Comparison of ENCODE assay signal across 11 cellular contexts in genomic region chr1:156668801-156669637, GRCh38. TPM values are rescaled to one million over a fixed set of nuclear protein-coding genes. Genes with fewer than 3 reads are reported as not detected.
DNase-seq lines count a peak whose midpoint lies in the region; FAIRE-seq and TF ChIP-seq lines count a peak whose summit lies in the region.
"Had no signal": no experiment of that assay in that cellular context is flagged by ENCODE, and none has a peak within 500 bp of the region (broad histone marks: within the 10 kb centered on the region; RNA-seq: fewer than 3 reads in every experiment).

No MANE protein-coding gene starts in this region.

- no peak for FAIRE-seq in RCC 7860 (lab: Jason Lieb, UNC)

- H2BK120ac ChIP-seq in mesenchymal stem cell (ENCODE audit: low read depth, low read length) = no peak overlapping the region

- H3K79me1 ChIP-seq in mesenchymal stem cell (replicated peaks; ENCODE audit: low read length, poor library complexity, severe bottlenecking) = peaks cover 9% of the 10 kb centered on the region

- H3K14ac ChIP-seq in mesenchymal stem cell (ENCODE audit: low read length in 2 of 2) = peak overlapping the region in 1 of 2 experiments; percentile 89

- no peak for TF ChIP-seq POLR2A in testis (IDR thresholded peaks at IDR 0.05)

- WGBS in mesenchymal stem cell = 62% methylated on average over 17 of the region's 17 CpGs
- WGBS in testis, 2 donors = 86 to 87% methylated on average over 14 to 17 of the region's 17 CpGs

- H4K8ac ChIP-seq in mesenchymal stem cell (ENCODE audit: low read length) = peak overlapping the region; percentile 76

- H3K27ac ChIP-seq in mesenchymal stem cell (ENCODE audit: low read length, poor library complexity, severe bottlenecking) = no peak overlapping the region
- H3K27ac ChIP-seq in testis = peak overlapping the region; percentile 56 to 83

- DNase-seq in NCI-H2227 (lab: John Stamatoyannopoulos, UW; ENCODE audit: unreplicated experiment) (peak; percentile 47), astrocyte of the hippocampus (ENCODE audit: low read depth, low spot score) (peak; percentile 34), mesenchymal stem cell (no peak), testis (no peak), RCC 7860 (ENCODE audit: low spot score) (no peak)
- DNase-seq in activated naive CD4-positive, alpha-beta T cell (lab: John Stamatoyannopoulos, UW) = no peak
- DNase-seq in stimulated activated CD4-positive, alpha-beta T cell treated with anti-CD3 and anti-CD28 coated beads, Interleukin-2, amount 100 ng/mL, for 24 hours = no peak
- no peak for DNase-seq in activated naive CD4-positive, alpha-beta T cell treated with Interleukin-2 at 50 U/mL for 16 hours
- DNase-seq: activated T-cell treated with anti-CD3 and anti-CD28 coated beads for 4 hours, Kasumi-1, NCI-H2029 treated with DMSO at 0.1 percent for 48 hours had no signal

- peak overlapping the region; percentile 43 to 94 for H2BK12ac ChIP-seq in mesenchymal stem cell (ENCODE audit: low read length in 2 of 2)

- H4K91ac ChIP-seq in mesenchymal stem cell (ENCODE audit: low read length) = peak overlapping the region; percentile 91

- intact Hi-C loops in testis (cut with DNase I; ENCODE audit: low total_unique reads) = no loop called here

- H3K27me3 ChIP-seq in mesenchymal stem cell (ENCODE audit: control insufficient read depth in 1 of 2, insufficient read depth in 1 of 2, low read length in 2 of 2) = no peaks in the 10 kb centered on the region
- H3K27me3 ChIP-seq in testis = no peaks in the 10 kb centered on the region

- no peak overlapping the region for H3K4me2 ChIP-seq in mesenchymal stem cell (ENCODE audit: low read length, poor library complexity, severe bottlenecking)

- H3K9ac ChIP-seq in mesenchymal stem cell (ENCODE audit: low read length) = no peak overlapping the region

- H3K4me3 ChIP-seq in mesenchymal stem cell (ENCODE audit: insufficient read depth in 1 of 2, low read depth in 1 of 2, low read length in 2 of 2) (no peak overlapping the region), testis (no peak overlapping the region)

- no peak for TF ChIP-seq CTCF in testis (IDR thresholded peaks at IDR 0.05)

- peak overlapping the region; percentile 63 for H2BK15ac ChIP-seq in mesenchymal stem cell (ENCODE audit: low read depth, poor library complexity, severe bottlenecking)

- H2AK5ac ChIP-seq in mesenchymal stem cell (ENCODE audit: low read length, severe bottlenecking) = no peak overlapping the region

- H3K4me1 ChIP-seq in mesenchymal stem cell (ENCODE audit: control insufficient read depth, insufficient read depth, low read depth, low read length) (peaks cover 41% of the 10 kb centered on the region), testis (peaks cover 40% of the 10 kb centered on the region)

- H3K4ac ChIP-seq in mesenchymal stem cell (ENCODE audit: low read depth in 1 of 2, low read length in 2 of 2) = peak overlapping the region in 1 of 2 experiments; percentile 4

- no peak overlapping the region for H2BK5ac ChIP-seq in mesenchymal stem cell (ENCODE audit: low read depth, low read length, poor library complexity, severe bottlenecking)

- H3K18ac ChIP-seq in mesenchymal stem cell (ENCODE audit: low read depth in 1 of 2, low read length in 2 of 2) = peak overlapping the region; percentile 73 to 97

- no peaks in the 10 kb centered on the region for H3K9me3 ChIP-seq in mesenchymal stem cell (ENCODE audit: control insufficient read depth, low read length)
- no peaks in the 10 kb centered on the region for H3K9me3 ChIP-seq in testis

- no peak overlapping the region for H2AFZ ChIP-seq in mesenchymal stem cell (ENCODE audit: low read depth, low read length)

- H3K36me3 ChIP-seq in mesenchymal stem cell (ENCODE audit: control insufficient read depth in 1 of 2, insufficient read depth in 2 of 2, low read depth in 1 of 2, low read length in 2 of 2) (peaks cover 29 to 39% of the 10 kb centered on the region in 2 experiments), testis (ENCODE audit: low read depth, missing control alignments) (no peaks in the 10 kb centered on the region)

- H3K23ac ChIP-seq in mesenchymal stem cell (ENCODE audit: low read length in 2 of 2) = peak overlapping the region in 1 of 2 experiments; percentile 71

RNA-seq across cellular contexts. Expression of gene NES, which starts 8.2 kb away (rescaled TPM):
- 49.2 TPM for polyA plus RNA-seq in mesenchymal stem cell (2013, experiment 1 of 2)
- polyA plus RNA-seq in mesenchymal stem cell (2013, experiment 2 of 2) = 45.3 TPM
- total RNA-seq in testis = 10 to 100 TPM; 17.6 to 27.7 TPM
- polyA plus RNA-seq in testis (ENCODE audit: insufficient read depth, low read depth, low replicate concordance) = 20.7 TPM

RNA-seq across cellular contexts. Expression of gene BCAN, which starts 27.1 kb away (rescaled TPM):
- polyA plus RNA-seq in mesenchymal stem cell (2013, experiment 1 of 2) = 0.33 TPM
- 0.23 TPM for polyA plus RNA-seq in mesenchymal stem cell (2013, experiment 2 of 2)
- 1 to 10 TPM; 8.8 to 9.7 TPM for total RNA-seq in testis
- polyA plus RNA-seq in testis (ENCODE audit: insufficient read depth, low read depth, low replicate concordance) = 3.3 TPM

RNA-seq across cellular contexts. Expression of gene CRABP2, which starts 36.4 kb away (rescaled TPM):
- 42.6 TPM for polyA plus RNA-seq in mesenchymal stem cell (2013, experiment 1 of 2)
- 41.2 TPM for polyA plus RNA-seq in mesenchymal stem cell (2013, experiment 2 of 2)
- 1 to 10 TPM; 2.1 to 6.8 TPM for total RNA-seq in testis
- polyA plus RNA-seq in testis (ENCODE audit: insufficient read depth, low read depth, low replicate concordance) = 21.0 TPM

RNA-seq across cellular contexts. Expression of gene HAPLN2, which starts 49.8 kb away (rescaled TPM):
- polyA plus RNA-seq in mesenchymal stem cell (2013, experiment 1 of 2) = 0.07 TPM
- polyA plus RNA-seq in mesenchymal stem cell (2013, experiment 2 of 2) = 0.07 TPM
- 1 to 10 TPM; 5.5 to 6.0 TPM for total RNA-seq in testis
- polyA plus RNA-seq in testis (ENCODE audit: insufficient read depth, low read depth, low replicate concordance) = 1.5 TPM

RNA-seq across cellular contexts. Expression of gene METTL25B, which starts 59.2 kb away (rescaled TPM):
- polyA plus RNA-seq in mesenchymal stem cell (2013, experiment 1 of 2) = 12.1 TPM
- 11.3 TPM for polyA plus RNA-seq in mesenchymal stem cell (2013, experiment 2 of 2)
- 10 to 100 TPM; 34.1 to 69.0 TPM for total RNA-seq in testis
- polyA plus RNA-seq in testis (ENCODE audit: insufficient read depth, low read depth, low replicate concordance) = 50.5 TPM

Comparison
In these comparisons a context has a peak if more than half of its experiments do, and no peak if none do; other contexts are left out.
1. DNase-seq: peak in NCI-H2227 (single experiment) and astrocyte of the hippocampus (single experiment); none in mesenchymal stem cell (single experiment), testis (single experiment), activated naive CD4-positive, alpha-beta T cell (0 of 4), stimulated activated CD4-positive, alpha-beta T cell treated with anti-CD3 and anti-CD28 coated beads, Interleukin-2, amount 100 ng/mL, for 24 hours (0 of 2), activated naive CD4-positive, alpha-beta T cell treated with Interleukin-2 at 50 U/mL for 16 hours (single experiment) and RCC 7860 (single experiment).